In genomic region chr17:39777534-39778365, GRCh38 we compare ENCODE assay signal across 1 cellular context.
A peak's percentile ranks its signal among the peaks of the same experiment; 100 is the strongest.
TF ChIP-seq lines count a peak whose summit lies in the region.

No MANE protein-coding gene starts in this region.

TF ChIP-seq in K562, 482 proteins besides CTCF, POLR2A, EP300 and RAD21 (continued from another document):
- TF ChIP-seq THAP12 (CRISPR knock-in tag; IDR thresholded peaks at IDR 0.05) (no peak), CBX8 (IDR thresholded peaks at IDR 0.05; ENCODE audit: borderline replicate concordance, extremely low read depth, low read depth, low read length, poor library complexity, severe bottlenecking) (peak; percentile 21), RCOR1 (IDR thresholded peaks at IDR 0.05; ENCODE audit: borderline replicate concordance in 1 of 2, low read depth in 2 of 2, low read length in 2 of 2) (no peak), ZNF324 (CRISPR knock-in tag; IDR thresholded peaks at IDR 0.05) (no peak)
TF ChIP-seq in K562: peak in this region for 1.
